ENCODE assay signal across 6 cellular contexts in genomic region chr4:103412646-103413045, GRCh38.
DNase-seq lines count a peak whose midpoint lies in the region; ATAC-seq and TF ChIP-seq lines count a peak whose summit lies in the region.
"Not testable (repeated sequence)": the region's sequence is repeated elsewhere in the genome, so short reads cannot be mapped to it uniquely, and the experiment has no call there.

No MANE protein-coding gene starts in this region.

- intact Hi-C loops in Calu3 (cut with micrococcal nuclease; ENCODE audit: unreplicated experiment) = loop anchor here (10.0 kb wide), 1 partner anchor 208 kb away; no protein-coding TSS in a partner anchor
- intact Hi-C loops in mammary epithelial cell (cut with micrococcal nuclease) = not testable (repeated sequence)

- ATAC-seq in WTC11, foreskin keratinocyte: not testable (repeated sequence)

- H3K36me3 Mint-ChIP-seq in Calu3 (ENCODE audit: insufficient read depth, unreplicated experiment) = not testable (repeated sequence)
- peaks cover 21% of the 10 kb centered on the region for H3K36me3 Mint-ChIP-seq in WTC11

- 3% methylated on average over 4 of the region's 4 CpGs for WGBS in mammary epithelial cell (ENCODE audit: low coverage, missing lambda C conversion rate)
- WGBS in urinary bladder = 77% methylated on average over 4 of the region's 4 CpGs

- not testable (repeated sequence) for H3K27me3 ChIP-seq in mammary epithelial cell (ENCODE audit: insufficient read depth, low read length); foreskin keratinocyte

- not testable (repeated sequence) for H3K79me2 ChIP-seq in mammary epithelial cell (ENCODE audit: insufficient read depth, low read length)

- H3K9me3 Mint-ChIP-seq in Calu3 (ENCODE audit: low read depth, unreplicated experiment) = not testable (repeated sequence)
- H3K9me3 Mint-ChIP-seq in WTC11 = peaks cover 25% of the 10 kb centered on the region

- not testable (repeated sequence) for TF ChIP-seq CTCF in Calu3 (IDR thresholded peaks at IDR 0.05; ENCODE audit: unreplicated experiment); WTC11 (IDR thresholded peaks at IDR 0.05); mammary epithelial cell (conservative IDR thresholded peaks at IDR 0.05 in 1 of 2, IDR thresholded peaks at IDR 0.05 in 1 of 2; ENCODE audit: extremely low read depth in 1 of 2, insufficient read depth in 1 of 2, low read depth in 1 of 2, low read length in 2 of 2); epithelial cell of esophagus (IDR thresholded peaks at IDR 0.05; ENCODE audit: insufficient read depth, low read depth, low read length, missing control alignments); foreskin keratinocyte (conservative IDR thresholded peaks at IDR 0.05)

- not testable (repeated sequence) for H3K4me1 ChIP-seq in mammary epithelial cell (ENCODE audit: insufficient read depth, low read length); foreskin keratinocyte; urinary bladder (ENCODE audit: insufficient read depth)

- not testable (repeated sequence) for DNase-seq in Calu3; WTC11 (ENCODE audit: low spot score)
- peak; percentile 17 for DNase-seq in mammary epithelial cell
- DNase-seq in epithelial cell of esophagus (ENCODE audit: low read depth) = peak; percentile 63
- DNase-seq in foreskin keratinocyte = peak; percentile 32 to 65

- H3K4me2 ChIP-seq in mammary epithelial cell (ENCODE audit: insufficient read depth, low read depth, low read length) = peak overlapping the region; percentile 60

- H3K27me3 Mint-ChIP-seq in Calu3 (ENCODE audit: unreplicated experiment); WTC11 (ENCODE audit: low read depth): not testable (repeated sequence)

- H2AFZ ChIP-seq in mammary epithelial cell (ENCODE audit: low read depth, low read length) = peak overlapping the region; percentile 77

- not testable (repeated sequence) for H4K20me1 ChIP-seq in mammary epithelial cell (ENCODE audit: insufficient read depth, low read length)

- H3K9me3 ChIP-seq in mammary epithelial cell (replicated peaks; ENCODE audit: insufficient read depth, low read length) = not testable (repeated sequence)

- POLR2A ChIA-PET in WTC11 (lab: Charles Lee) = not testable (repeated sequence)

- H3K27ac Mint-ChIP-seq in Calu3 (ENCODE audit: unreplicated experiment) (peak overlapping the region; percentile 0), WTC11 (peak overlapping the region; percentile 18; the same call in 1 of the 2 replicates)

- in situ Hi-C loops in mammary epithelial cell (cut with MboI; ENCODE audit: low sequenced_read_pairs in 2 of 2) = not testable (repeated sequence)

- BruUV-seq in Calu3 (replicated peaks; lab: Mats Ljungman, UMichigan); mammary epithelial cell (replicated peaks; lab: Mats Ljungman, UMichigan): not testable (repeated sequence)

- H3K9ac ChIP-seq in mammary epithelial cell (ENCODE audit: insufficient read depth, low read length) = not testable (repeated sequence)

- H3K36me3 ChIP-seq in mammary epithelial cell (ENCODE audit: insufficient read depth, low read length); urinary bladder (ENCODE audit: insufficient read depth): not testable (repeated sequence)

- H3K27ac ChIP-seq in mammary epithelial cell (ENCODE audit: insufficient read depth, low read depth, low read length); foreskin keratinocyte: not testable (repeated sequence)
- peak overlapping the region; percentile 2 for H3K27ac ChIP-seq in urinary bladder (ENCODE audit: low read depth)

- H3K4me1 Mint-ChIP-seq in Calu3 (ENCODE audit: low read depth, unreplicated experiment) (peaks cover 37% of the 10 kb centered on the region), WTC11 (peaks cover 20% of the 10 kb centered on the region)

- dilution Hi-C loops in mammary epithelial cell (cut with HindIII; ENCODE audit: low sequenced_read_pairs) = not testable (repeated sequence)

- H3K4me3 Mint-ChIP-seq in Calu3 (ENCODE audit: low read depth, unreplicated experiment); WTC11: not testable (repeated sequence)

- CTCF ChIA-PET in Calu3 (lab: Charles Lee); WTC11 (lab: Charles Lee): not testable (repeated sequence)
- CTCF ChIA-PET in mammary epithelial cell (lab: Charles Lee; ENCODE audit: low non-redundant PET) = interaction anchor here (0.5 kb wide), 1 partner anchor 112 kb away, joined by 3 read pairs; no protein-coding TSS in a partner anchor

- not testable (repeated sequence) for H3K4me3 ChIP-seq in mammary epithelial cell (replicated peaks in 1 of 3; ENCODE audit: insufficient read depth in 1 of 3, low read depth in 2 of 3, low read length in 3 of 3); epithelial cell of esophagus (ENCODE audit: low read length); urinary bladder (ENCODE audit: low read depth, low read length)
